1 cellular context compared by ENCODE assay signal in the genomic region with DNA sequence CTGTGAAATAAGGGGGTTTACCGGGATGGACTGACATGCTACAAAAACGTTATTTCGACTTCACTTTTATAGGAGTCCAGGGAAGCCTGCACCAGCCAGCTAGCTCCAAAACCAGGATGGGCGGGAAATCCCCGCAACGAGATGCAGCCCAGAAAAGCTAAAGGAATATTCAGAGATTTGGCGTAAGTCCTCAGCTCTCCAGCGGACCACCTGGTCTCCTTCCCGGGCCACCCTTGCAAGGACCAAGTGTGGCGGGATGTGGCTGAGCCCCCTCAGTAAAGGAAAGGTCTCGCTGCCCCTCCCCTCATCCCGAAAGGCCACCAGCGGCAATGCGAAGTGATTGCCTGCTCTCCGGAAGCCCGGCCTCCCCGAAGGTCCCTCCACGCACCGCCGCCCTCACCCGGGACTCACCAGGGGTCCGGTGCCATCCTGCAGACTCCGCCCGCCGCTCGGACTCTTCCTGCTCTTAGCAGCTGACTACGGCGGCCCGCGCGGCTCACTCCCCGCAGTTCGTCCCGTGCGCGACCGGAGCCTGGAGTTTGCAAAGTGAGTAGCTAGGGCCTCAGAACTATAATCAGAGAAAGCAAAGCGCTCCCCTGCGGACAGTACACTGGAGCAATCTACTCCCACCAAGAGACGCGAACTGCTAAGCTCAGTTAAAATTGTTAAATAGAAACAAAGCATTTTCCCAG.
TF ChIP-seq lines count a peak whose summit lies in the region.

A gene with protein sequence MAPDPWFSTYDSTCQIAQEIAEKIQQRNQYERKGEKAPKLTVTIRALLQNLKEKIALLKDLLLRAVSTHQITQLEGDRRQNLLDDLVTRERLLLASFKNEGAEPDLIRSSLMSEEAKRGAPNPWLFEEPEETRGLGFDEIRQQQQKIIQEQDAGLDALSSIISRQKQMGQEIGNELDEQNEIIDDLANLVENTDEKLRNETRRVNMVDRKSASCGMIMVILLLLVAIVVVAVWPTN (minus strand): TSS at position 440 of the 692 bp plus-strand sequence. CDS start 12 bp downstream, at position 428.

TF ChIP-seq in HepG2, 621 proteins besides CTCF, POLR2A, EP300 and RAD21 (continued from another document and continues in another):
- TF ChIP-seq, protein P1, sequence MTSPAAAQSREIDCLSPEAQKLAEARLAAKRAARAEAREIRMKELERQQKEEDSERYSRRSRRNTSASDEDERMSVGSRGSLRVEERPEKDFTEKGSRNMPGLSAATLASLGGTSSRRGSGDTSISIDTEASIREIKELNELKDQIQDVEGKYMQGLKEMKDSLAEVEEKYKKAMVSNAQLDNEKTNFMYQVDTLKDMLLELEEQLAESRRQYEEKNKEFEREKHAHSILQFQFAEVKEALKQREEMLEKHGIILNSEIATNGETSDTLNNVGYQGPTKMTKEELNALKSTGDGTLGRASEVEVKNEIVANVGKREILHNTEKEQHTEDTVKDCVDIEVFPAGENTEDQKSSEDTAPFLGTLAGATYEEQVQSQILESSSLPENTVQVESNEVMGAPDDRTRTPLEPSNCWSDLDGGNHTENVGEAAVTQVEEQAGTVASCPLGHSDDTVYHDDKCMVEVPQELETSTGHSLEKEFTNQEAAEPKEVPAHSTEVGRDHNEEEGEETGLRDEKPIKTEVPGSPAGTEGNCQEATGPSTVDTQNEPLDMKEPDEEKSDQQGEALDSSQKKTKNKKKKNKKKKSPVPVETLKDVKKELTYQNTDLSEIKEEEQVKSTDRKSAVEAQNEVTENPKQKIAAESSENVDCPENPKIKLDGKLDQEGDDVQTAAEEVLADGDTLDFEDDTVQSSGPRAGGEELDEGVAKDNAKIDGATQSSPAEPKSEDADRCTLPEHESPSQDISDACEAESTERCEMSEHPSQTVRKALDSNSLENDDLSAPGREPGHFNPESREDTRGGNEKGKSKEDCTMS (CRISPR knock-in tag; conservative IDR thresholded peaks at IDR 0.05): no peak
- peak; percentile 57; the same call in 1 of the 2 replicates for TF ChIP-seq HMG20B (CRISPR knock-in tag; conservative IDR thresholded peaks at IDR 0.05)
- TF ChIP-seq PHF20 (CRISPR knock-in tag; IDR thresholded peaks at IDR 0.05): peak; percentile 92
- TF ChIP-seq HDAC1 (CRISPR knock-in tag; IDR thresholded peaks at IDR 0.05): peak; percentile 94
- peak; percentile 58; the same call in 1 of the 2 replicates for TF ChIP-seq KDM5A (IDR thresholded peaks at IDR 0.05; ENCODE audit: borderline replicate concordance, low read length)
- TF ChIP-seq, protein P2, sequence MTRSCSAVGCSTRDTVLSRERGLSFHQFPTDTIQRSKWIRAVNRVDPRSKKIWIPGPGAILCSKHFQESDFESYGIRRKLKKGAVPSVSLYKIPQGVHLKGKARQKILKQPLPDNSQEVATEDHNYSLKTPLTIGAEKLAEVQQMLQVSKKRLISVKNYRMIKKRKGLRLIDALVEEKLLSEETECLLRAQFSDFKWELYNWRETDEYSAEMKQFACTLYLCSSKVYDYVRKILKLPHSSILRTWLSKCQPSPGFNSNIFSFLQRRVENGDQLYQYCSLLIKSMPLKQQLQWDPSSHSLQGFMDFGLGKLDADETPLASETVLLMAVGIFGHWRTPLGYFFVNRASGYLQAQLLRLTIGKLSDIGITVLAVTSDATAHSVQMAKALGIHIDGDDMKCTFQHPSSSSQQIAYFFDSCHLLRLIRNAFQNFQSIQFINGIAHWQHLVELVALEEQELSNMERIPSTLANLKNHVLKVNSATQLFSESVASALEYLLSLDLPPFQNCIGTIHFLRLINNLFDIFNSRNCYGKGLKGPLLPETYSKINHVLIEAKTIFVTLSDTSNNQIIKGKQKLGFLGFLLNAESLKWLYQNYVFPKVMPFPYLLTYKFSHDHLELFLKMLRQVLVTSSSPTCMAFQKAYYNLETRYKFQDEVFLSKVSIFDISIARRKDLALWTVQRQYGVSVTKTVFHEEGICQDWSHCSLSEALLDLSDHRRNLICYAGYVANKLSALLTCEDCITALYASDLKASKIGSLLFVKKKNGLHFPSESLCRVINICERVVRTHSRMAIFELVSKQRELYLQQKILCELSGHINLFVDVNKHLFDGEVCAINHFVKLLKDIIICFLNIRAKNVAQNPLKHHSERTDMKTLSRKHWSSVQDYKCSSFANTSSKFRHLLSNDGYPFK (CRISPR knock-in tag; IDR thresholded peaks at IDR 0.05; ENCODE audit: borderline replicate concordance): peak; percentile 70; the same call in 1 of the 2 replicates
- TF ChIP-seq BCL6 (CRISPR knock-in tag; IDR thresholded peaks at IDR 0.05): peak; percentile 62; the same call in 1 of the 2 replicates
- TF ChIP-seq ELF3 (CRISPR knock-in tag; IDR thresholded peaks at IDR 0.05): peak; percentile 82
- TF ChIP-seq IKZF4 (CRISPR knock-in tag; IDR thresholded peaks at IDR 0.05; ENCODE audit: borderline replicate concordance, low read depth, not compliant biosample characterization): no peak
- TF ChIP-seq, protein P3, sequence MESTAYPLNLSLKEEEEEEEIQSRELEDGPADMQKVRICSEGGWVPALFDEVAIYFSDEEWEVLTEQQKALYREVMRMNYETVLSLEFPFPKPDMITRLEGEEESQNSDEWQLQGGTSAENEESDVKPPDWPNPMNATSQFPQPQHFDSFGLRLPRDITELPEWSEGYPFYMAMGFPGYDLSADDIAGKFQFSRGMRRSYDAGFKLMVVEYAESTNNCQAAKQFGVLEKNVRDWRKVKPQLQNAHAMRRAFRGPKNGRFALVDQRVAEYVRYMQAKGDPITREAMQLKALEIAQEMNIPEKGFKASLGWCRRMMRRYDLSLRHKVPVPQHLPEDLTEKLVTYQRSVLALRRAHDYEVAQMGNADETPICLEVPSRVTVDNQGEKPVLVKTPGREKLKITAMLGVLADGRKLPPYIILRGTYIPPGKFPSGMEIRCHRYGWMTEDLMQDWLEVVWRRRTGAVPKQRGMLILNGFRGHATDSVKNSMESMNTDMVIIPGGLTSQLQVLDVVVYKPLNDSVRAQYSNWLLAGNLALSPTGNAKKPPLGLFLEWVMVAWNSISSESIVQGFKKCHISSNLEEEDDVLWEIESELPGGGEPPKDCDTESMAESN (CRISPR knock-in tag; conservative IDR thresholded peaks at IDR 0.05): peak; percentile 69; the same call in 1 of the 2 replicates
- TF ChIP-seq, protein P4, sequence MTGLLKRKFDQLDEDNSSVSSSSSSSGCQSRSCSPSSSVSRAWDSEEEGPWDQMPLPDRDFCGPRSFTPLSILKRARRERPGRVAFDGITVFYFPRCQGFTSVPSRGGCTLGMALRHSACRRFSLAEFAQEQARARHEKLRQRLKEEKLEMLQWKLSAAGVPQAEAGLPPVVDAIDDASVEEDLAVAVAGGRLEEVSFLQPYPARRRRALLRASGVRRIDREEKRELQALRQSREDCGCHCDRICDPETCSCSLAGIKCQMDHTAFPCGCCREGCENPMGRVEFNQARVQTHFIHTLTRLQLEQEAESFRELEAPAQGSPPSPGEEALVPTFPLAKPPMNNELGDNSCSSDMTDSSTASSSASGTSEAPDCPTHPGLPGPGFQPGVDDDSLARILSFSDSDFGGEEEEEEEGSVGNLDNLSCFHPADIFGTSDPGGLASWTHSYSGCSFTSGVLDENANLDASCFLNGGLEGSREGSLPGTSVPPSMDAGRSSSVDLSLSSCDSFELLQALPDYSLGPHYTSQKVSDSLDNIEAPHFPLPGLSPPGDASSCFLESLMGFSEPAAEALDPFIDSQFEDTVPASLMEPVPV (CRISPR knock-in tag; IDR thresholded peaks at IDR 0.05): peak; percentile 68; the same call in 1 of the 2 replicates
- TF ChIP-seq KLF16 (CRISPR knock-in tag; IDR thresholded peaks at IDR 0.05): peak in 1 of 2 experiments; percentile 85; a peak in 2 of 4 replicates
- 0 out of 2 replicates have a peak, but pooled peaks have one; percentile 34 for TF ChIP-seq ZNF274 (CRISPR knock-in tag; IDR thresholded peaks at IDR 0.05)
- peak; percentile 94 for TF ChIP-seq YEATS2 (CRISPR knock-in tag; IDR thresholded peaks at IDR 0.05; ENCODE audit: borderline replicate concordance)
- TF ChIP-seq, protein P5, sequence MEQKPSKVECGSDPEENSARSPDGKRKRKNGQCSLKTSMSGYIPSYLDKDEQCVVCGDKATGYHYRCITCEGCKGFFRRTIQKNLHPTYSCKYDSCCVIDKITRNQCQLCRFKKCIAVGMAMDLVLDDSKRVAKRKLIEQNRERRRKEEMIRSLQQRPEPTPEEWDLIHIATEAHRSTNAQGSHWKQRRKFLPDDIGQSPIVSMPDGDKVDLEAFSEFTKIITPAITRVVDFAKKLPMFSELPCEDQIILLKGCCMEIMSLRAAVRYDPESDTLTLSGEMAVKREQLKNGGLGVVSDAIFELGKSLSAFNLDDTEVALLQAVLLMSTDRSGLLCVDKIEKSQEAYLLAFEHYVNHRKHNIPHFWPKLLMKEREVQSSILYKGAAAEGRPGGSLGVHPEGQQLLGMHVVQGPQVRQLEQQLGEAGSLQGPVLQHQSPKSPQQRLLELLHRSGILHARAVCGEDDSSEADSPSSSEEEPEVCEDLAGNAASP (CRISPR knock-in tag; IDR thresholded peaks at IDR 0.05; ENCODE audit: borderline replicate concordance): 0 out of 2 replicates have a peak, but pooled peaks have one; percentile 51
- TF ChIP-seq, protein P6, sequence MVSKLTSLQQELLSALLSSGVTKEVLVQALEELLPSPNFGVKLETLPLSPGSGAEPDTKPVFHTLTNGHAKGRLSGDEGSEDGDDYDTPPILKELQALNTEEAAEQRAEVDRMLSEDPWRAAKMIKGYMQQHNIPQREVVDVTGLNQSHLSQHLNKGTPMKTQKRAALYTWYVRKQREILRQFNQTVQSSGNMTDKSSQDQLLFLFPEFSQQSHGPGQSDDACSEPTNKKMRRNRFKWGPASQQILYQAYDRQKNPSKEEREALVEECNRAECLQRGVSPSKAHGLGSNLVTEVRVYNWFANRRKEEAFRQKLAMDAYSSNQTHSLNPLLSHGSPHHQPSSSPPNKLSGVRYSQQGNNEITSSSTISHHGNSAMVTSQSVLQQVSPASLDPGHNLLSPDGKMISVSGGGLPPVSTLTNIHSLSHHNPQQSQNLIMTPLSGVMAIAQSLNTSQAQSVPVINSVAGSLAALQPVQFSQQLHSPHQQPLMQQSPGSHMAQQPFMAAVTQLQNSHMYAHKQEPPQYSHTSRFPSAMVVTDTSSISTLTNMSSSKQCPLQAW (CRISPR knock-in tag; IDR thresholded peaks at IDR 0.05): peak; percentile 73; the same call in 1 of the 2 replicates
- TF ChIP-seq NCOA1 (CRISPR knock-in tag; IDR thresholded peaks at IDR 0.05): no peak
- TF ChIP-seq HNRNPK (IDR thresholded peaks at IDR 0.05; ENCODE audit: low read depth, low read length, poor library complexity, severe bottlenecking): peak; percentile 88
- TF ChIP-seq ARNT2 (CRISPR knock-in tag; IDR thresholded peaks at IDR 0.05; ENCODE audit: low read depth): peak; percentile 80; the same call in 1 of the 2 replicates
- peak; percentile 40; the same call in 1 of the 2 replicates for TF ChIP-seq ISL2 (CRISPR knock-in tag; IDR thresholded peaks at IDR 0.05)
- TF ChIP-seq, protein P7, sequence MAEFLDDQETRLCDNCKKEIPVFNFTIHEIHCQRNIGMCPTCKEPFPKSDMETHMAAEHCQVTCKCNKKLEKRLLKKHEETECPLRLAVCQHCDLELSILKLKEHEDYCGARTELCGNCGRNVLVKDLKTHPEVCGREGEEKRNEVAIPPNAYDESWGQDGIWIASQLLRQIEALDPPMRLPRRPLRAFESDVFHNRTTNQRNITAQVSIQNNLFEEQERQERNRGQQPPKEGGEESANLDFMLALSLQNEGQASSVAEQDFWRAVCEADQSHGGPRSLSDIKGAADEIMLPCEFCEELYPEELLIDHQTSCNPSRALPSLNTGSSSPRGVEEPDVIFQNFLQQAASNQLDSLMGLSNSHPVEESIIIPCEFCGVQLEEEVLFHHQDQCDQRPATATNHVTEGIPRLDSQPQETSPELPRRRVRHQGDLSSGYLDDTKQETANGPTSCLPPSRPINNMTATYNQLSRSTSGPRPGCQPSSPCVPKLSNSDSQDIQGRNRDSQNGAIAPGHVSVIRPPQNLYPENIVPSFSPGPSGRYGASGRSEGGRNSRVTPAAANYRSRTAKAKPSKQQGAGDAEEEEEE (CRISPR knock-in tag; IDR thresholded peaks at IDR 0.05; ENCODE audit: borderline replicate concordance): peak; percentile 43; the same call in 1 of the 2 replicates
- TF ChIP-seq EZH2 (conservative IDR thresholded peaks at IDR 0.05; ENCODE audit: low read depth, low read length): no peak
- TF ChIP-seq HHEX (CRISPR knock-in tag; IDR thresholded peaks at IDR 0.05): peak; percentile 38; the same call in 1 of the 2 replicates
- TF ChIP-seq ZNF501 (CRISPR knock-in tag; IDR thresholded peaks at IDR 0.05): peak; percentile 77
- TF ChIP-seq CEBPG (CRISPR knock-in tag; IDR thresholded peaks at IDR 0.05): 0 out of 2 replicates have a peak, but pooled peaks have one; percentile 22
- TF ChIP-seq ZNF891 (CRISPR knock-in tag; IDR thresholded peaks at IDR 0.05): peak; percentile 64; the same call in 1 of the 2 replicates
- TF ChIP-seq, protein P8, sequence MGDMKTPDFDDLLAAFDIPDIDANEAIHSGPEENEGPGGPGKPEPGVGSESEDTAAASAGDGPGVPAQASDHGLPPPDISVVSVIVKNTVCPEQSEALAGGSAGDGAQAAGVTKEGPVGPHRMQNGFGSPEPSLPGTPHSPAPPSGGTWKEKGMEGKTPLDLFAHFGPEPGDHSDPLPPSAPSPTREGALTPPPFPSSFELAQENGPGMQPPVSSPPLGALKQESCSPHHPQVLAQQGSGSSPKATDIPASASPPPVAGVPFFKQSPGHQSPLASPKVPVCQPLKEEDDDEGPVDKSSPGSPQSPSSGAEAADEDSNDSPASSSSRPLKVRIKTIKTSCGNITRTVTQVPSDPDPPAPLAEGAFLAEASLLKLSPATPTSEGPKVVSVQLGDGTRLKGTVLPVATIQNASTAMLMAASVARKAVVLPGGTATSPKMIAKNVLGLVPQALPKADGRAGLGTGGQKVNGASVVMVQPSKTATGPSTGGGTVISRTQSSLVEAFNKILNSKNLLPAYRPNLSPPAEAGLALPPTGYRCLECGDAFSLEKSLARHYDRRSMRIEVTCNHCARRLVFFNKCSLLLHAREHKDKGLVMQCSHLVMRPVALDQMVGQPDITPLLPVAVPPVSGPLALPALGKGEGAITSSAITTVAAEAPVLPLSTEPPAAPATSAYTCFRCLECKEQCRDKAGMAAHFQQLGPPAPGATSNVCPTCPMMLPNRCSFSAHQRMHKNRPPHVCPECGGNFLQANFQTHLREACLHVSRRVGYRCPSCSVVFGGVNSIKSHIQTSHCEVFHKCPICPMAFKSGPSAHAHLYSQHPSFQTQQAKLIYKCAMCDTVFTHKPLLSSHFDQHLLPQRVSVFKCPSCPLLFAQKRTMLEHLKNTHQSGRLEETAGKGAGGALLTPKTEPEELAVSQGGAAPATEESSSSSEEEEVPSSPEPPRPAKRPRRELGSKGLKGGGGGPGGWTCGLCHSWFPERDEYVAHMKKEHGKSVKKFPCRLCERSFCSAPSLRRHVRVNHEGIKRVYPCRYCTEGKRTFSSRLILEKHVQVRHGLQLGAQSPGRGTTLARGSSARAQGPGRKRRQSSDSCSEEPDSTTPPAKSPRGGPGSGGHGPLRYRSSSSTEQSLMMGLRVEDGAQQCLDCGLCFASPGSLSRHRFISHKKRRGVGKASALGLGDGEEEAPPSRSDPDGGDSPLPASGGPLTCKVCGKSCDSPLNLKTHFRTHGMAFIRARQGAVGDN (CRISPR knock-in tag; IDR thresholded peaks at IDR 0.05): peak; percentile 89
